8 cellular contexts compared by ENCODE assay signal in genomic region chr1:224435318-224435763, GRCh38. TPM values are rescaled to one million over a fixed set of nuclear protein-coding genes. Genes with fewer than 3 reads are reported as not detected.
A peak's percentile ranks its signal among the peaks of the same experiment; 100 is the strongest.
DNase-seq lines count a peak whose midpoint lies in the region; ATAC-seq and TF ChIP-seq lines count a peak whose summit lies in the region.

No MANE protein-coding gene starts in this region.

- H3K4me3 Mint-ChIP-seq in activated T-helper 1 cell treated with anti-CD3 and anti-CD28 coated beads, Interleukin-12 subunit alpha, Interleukin-12 subunit beta, Interleukin-2, Interleukin-4 antibody, amounts not matched to agents 30 ng/mL and 10 ng/mL and 1 ng/mL, durations not matched to agents 14 hours and 24 hours and 36 hours = peak overlapping the region; percentile 92
- peak overlapping the region; percentile 95 for H3K4me3 Mint-ChIP-seq in osteocyte (ENCODE audit: unreplicated experiment)

- H4K20me1 ChIP-seq in DOHH2 (ENCODE audit: control insufficient read depth, insufficient read depth, low read depth, low read length) = peaks cover 19% of the 10 kb centered on the region; the same call in 1 of the 2 replicates

- 6% methylated on average over 4 of the region's 4 CpGs for WGBS in HUES64

- peaks cover 67% of the 10 kb centered on the region for H3K79me2 ChIP-seq in DOHH2 (ENCODE audit: control insufficient read depth, low read length)

- H3K4me1 Mint-ChIP-seq in activated T-helper 1 cell treated with anti-CD3 and anti-CD28 coated beads, Interleukin-12 subunit alpha, Interleukin-12 subunit beta, Interleukin-2, Interleukin-4 antibody, amounts not matched to agents 30 ng/mL and 10 ng/mL and 1 ng/mL, durations not matched to agents 14 hours and 24 hours and 36 hours (ENCODE audit: low read depth) = peaks cover 52% of the 10 kb centered on the region
- H3K4me1 Mint-ChIP-seq in osteocyte (ENCODE audit: unreplicated experiment) = peaks cover 32% of the 10 kb centered on the region

- H3K9me2 ChIP-seq in DOHH2 (replicated peaks; ENCODE audit: control insufficient read depth, low read length) = no peaks in the 10 kb centered on the region

- H3F3A ChIP-seq in DOHH2 (ENCODE audit: control insufficient read depth, insufficient read depth) = peaks cover 6% of the 10 kb centered on the region; the same call in 1 of the 2 replicates

- H3K27me3 ChIP-seq in DOHH2 (ENCODE audit: control insufficient read depth, low read length) (no peaks in the 10 kb centered on the region), HUES64 (ENCODE audit: insufficient read depth, low read length) (no peaks in the 10 kb centered on the region)

- no peaks in the 10 kb centered on the region for H3K9me3 Mint-ChIP-seq in activated T-helper 1 cell treated with anti-CD3 and anti-CD28 coated beads, Interleukin-12 subunit alpha, Interleukin-12 subunit beta, Interleukin-2, Interleukin-4 antibody, amounts not matched to agents 30 ng/mL and 10 ng/mL and 1 ng/mL, durations not matched to agents 14 hours and 24 hours and 36 hours
- H3K9me3 Mint-ChIP-seq in osteocyte (ENCODE audit: unreplicated experiment) = no peaks in the 10 kb centered on the region

- peak overlapping the region; percentile 95 for H3K27ac Mint-ChIP-seq in activated T-helper 1 cell treated with anti-CD3 and anti-CD28 coated beads, Interleukin-12 subunit alpha, Interleukin-12 subunit beta, Interleukin-2, Interleukin-4 antibody, amounts not matched to agents 30 ng/mL and 10 ng/mL and 1 ng/mL, durations not matched to agents 14 hours and 24 hours and 36 hours
- peak overlapping the region; percentile 94 for H3K27ac Mint-ChIP-seq in osteocyte (ENCODE audit: unreplicated experiment)

- peak overlapping the region; percentile 78 for H3K4me2 ChIP-seq in DOHH2 (ENCODE audit: low read length)

- peak overlapping the region; percentile 67 for H3K9ac ChIP-seq in HUES64 (ENCODE audit: low read depth, low read length)

- H3K4me1 ChIP-seq in DOHH2 (ENCODE audit: control insufficient read depth, low read length) (peaks cover 45% of the 10 kb centered on the region), HUES64 (ENCODE audit: insufficient read depth, low read length) (peaks cover 35% of the 10 kb centered on the region)

- peak overlapping the region; percentile 32 for H3K27ac ChIP-seq in DOHH2 (ENCODE audit: low read depth, low read length)
- no peak overlapping the region for H3K27ac ChIP-seq in HUES64 (ENCODE audit: low read depth, low read length)

- TF ChIP-seq CTCF in DOHH2 (IDR thresholded peaks at IDR 0.05; ENCODE audit: low read depth, low read length, poor library complexity, severe bottlenecking) (no peak), osteocyte (IDR thresholded peaks at IDR 0.05) (no peak)

- intact Hi-C loops in activated T-helper 1 cell treated with anti-CD3 and anti-CD28 coated beads, Interleukin-12 subunit alpha, Interleukin-12 subunit beta, Interleukin-2, Interleukin-4 antibody, amounts not matched to agents 30 ng/mL and 10 ng/mL and 1 ng/mL, durations not matched to agents 14 hours and 24 hours and 36 hours (cut with micrococcal nuclease) = loop anchor here (1.0 to 10.0 kb wide), 6 partner anchors 22 to 1781 kb away; partner anchors contain the start of genes CAPN2 and LBR

- H3K36me3 Mint-ChIP-seq in activated T-helper 1 cell treated with anti-CD3 and anti-CD28 coated beads, Interleukin-12 subunit alpha, Interleukin-12 subunit beta, Interleukin-2, Interleukin-4 antibody, amounts not matched to agents 30 ng/mL and 10 ng/mL and 1 ng/mL, durations not matched to agents 14 hours and 24 hours and 36 hours (ENCODE audit: low read depth) = peaks cover 19% of the 10 kb centered on the region
- H3K36me3 Mint-ChIP-seq in osteocyte (ENCODE audit: unreplicated experiment) = peaks cover 10% of the 10 kb centered on the region

- H3K36me3 ChIP-seq in DOHH2 (ENCODE audit: control insufficient read depth, low read length) (peaks cover 32% of the 10 kb centered on the region), HUES64 (ENCODE audit: insufficient read depth, low read length) (peaks cover 30% of the 10 kb centered on the region)

- H3K9me3 ChIP-seq in DOHH2 (ENCODE audit: control insufficient read depth, insufficient read depth, low read length) (no peaks in the 10 kb centered on the region), HUES64 (ENCODE audit: insufficient read depth, low read depth, low read length) (no peaks in the 10 kb centered on the region)

- DNase-seq in activated T-helper 1 cell treated with anti-CD3 and anti-CD28 coated beads, Interleukin-12 subunit alpha, Interleukin-12 subunit beta, Interleukin-2, Interleukin-4 antibody, amounts not matched to agents 30 ng/mL and 10 ng/mL and 1 ng/mL, durations not matched to agents 14 hours and 24 hours and 36 hours (ENCODE audit: low spot score) = peak; percentile 8
- DNase-seq in germinal center (ENCODE audit: low spot score) (peak; percentile 14), osteocyte (ENCODE audit: extremely low spot score, unreplicated experiment) (no peak), H4 (ENCODE audit: low spot score) (no peak), NCI-H2227 treated with DMSO at 0.1 percent for 48 hours (lab: John Stamatoyannopoulos, UW) (no peak)

- peak overlapping the region; percentile 81 for H3K4me3 ChIP-seq in DOHH2 (ENCODE audit: low read length)
- peak overlapping the region; percentile 82 for H3K4me3 ChIP-seq in HUES64 (ENCODE audit: low read length)

- no peaks in the 10 kb centered on the region for H3K27me3 Mint-ChIP-seq in activated T-helper 1 cell treated with anti-CD3 and anti-CD28 coated beads, Interleukin-12 subunit alpha, Interleukin-12 subunit beta, Interleukin-2, Interleukin-4 antibody, amounts not matched to agents 30 ng/mL and 10 ng/mL and 1 ng/mL, durations not matched to agents 14 hours and 24 hours and 36 hours (ENCODE audit: insufficient read depth)
- H3K27me3 Mint-ChIP-seq in osteocyte (ENCODE audit: unreplicated experiment) = no peaks in the 10 kb centered on the region

- ATAC-seq in GM21423 (IDR thresholded peaks at IDR 0.05; ENCODE audit: unreplicated experiment) = peak; percentile 9

RNA-seq across cellular contexts. Expression of gene WDR26, which starts 0.7 kb away (rescaled TPM):
- polyA plus RNA-seq in HUES64 (2013, experiment 1 of 2) = 40.9 TPM
- polyA plus RNA-seq in HUES64 (2013, experiment 2 of 2) = 37.8 TPM
- 91.6 and 95.8 TPM in 2 replicates for total RNA-seq in activated T-helper 1 cell treated with anti-CD3 and anti-CD28 coated beads, Interleukin-12 subunit alpha, Interleukin-12 subunit beta, Interleukin-2, Interleukin-4 antibody, amounts not matched to agents 30 ng/mL and 10 ng/mL and 1 ng/mL, durations not matched to agents 14 hours and 24 hours and 36 hours
- total RNA-seq in osteocyte = 106 and 111 TPM in 2 replicates
- total RNA-seq in H4 (2014; rRNA removed; shearing (Covaris generic)) = 15.9 and 18.4 TPM in 2 replicates

Comparison
In these comparisons a context has a peak if more than half of its experiments do, and no peak if none do; other contexts are left out.
1. DNase-seq: peak in activated T-helper 1 cell treated with anti-CD3 and anti-CD28 coated beads, Interleukin-12 subunit alpha, Interleukin-12 subunit beta, Interleukin-2, Interleukin-4 antibody, amounts not matched to agents 30 ng/mL and 10 ng/mL and 1 ng/mL, durations not matched to agents 14 hours and 24 hours and 36 hours (single experiment) and germinal center (single experiment); none in osteocyte (single experiment), H4 (single experiment) and NCI-H2227 treated with DMSO at 0.1 percent for 48 hours (single experiment).